Comparison of ENCODE assay signal across 15 cellular contexts in the genomic region with DNA sequence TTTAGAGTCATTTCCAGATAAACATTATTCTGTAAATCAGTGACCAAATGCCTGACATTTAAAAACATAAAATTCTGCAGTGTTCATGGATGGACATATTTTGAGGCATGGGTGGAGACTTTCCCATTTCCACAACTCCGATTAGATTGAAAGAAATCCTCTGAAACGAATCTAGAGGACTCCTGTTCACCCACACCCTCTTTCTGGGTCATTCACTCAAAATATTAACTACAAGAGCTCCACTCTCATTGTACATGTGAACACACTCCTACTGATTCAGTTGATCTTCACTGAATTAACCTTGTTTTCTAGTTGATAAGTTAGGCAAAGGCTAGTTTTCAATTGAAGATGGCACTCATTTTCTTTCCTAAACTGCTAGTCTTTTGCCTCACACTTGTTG. TPM values are rescaled to one million over a fixed set of nuclear protein-coding genes. Genes with fewer than 3 reads are reported as not detected.
DNase-seq lines count a peak whose midpoint lies in the region; ATAC-seq and TF ChIP-seq lines count a peak whose summit lies in the region.
"Had no signal": no experiment of that assay in that cellular context is flagged by ENCODE, and none has a peak within 500 bp of the region (broad histone marks: within the 10 kb centered on the region; RNA-seq: fewer than 3 reads in every experiment).

No MANE protein-coding gene starts in this region.

- in situ Hi-C loops in mammary epithelial cell (cut with MboI; ENCODE audit: low sequenced_read_pairs in 2 of 2) = no loop called here

- POLR2A ChIA-PET in RWPE1 (lab: Yijun Ruan, JAX; ENCODE audit: low non-redundant PET) = no interaction called here

- H3K4me1 ChIP-seq in mammary epithelial cell (ENCODE audit: insufficient read depth, low read length) (peaks cover 25% of the 10 kb centered on the region), breast epithelium (no peaks in the 10 kb centered on the region), foreskin keratinocyte (peaks cover 21% of the 10 kb centered on the region)

- whole genome bisulfite sequencing in mammary epithelial cell (ENCODE audit: low coverage, missing lambda C conversion rate) = 93% methylated on average over 2 of the region's 2 CpGs

- dilution Hi-C loops in mammary epithelial cell (cut with HindIII; ENCODE audit: low sequenced_read_pairs) = no loop called here

- no peak overlapping the region for H3K4me3 ChIP-seq in mammary epithelial cell (replicated peaks in 1 of 3; ENCODE audit: insufficient read depth in 1 of 3, low read depth in 2 of 3, low read length in 3 of 3)
- H3K4me3 ChIP-seq in breast epithelium = no peak overlapping the region
- H3K4me3 ChIP-seq: thoracic aorta had no signal

- no peak for TF ChIP-seq POLR2A in breast epithelium (IDR thresholded peaks at IDR 0.05)

- peak overlapping the region; percentile 69 for H3K4me2 ChIP-seq in mammary epithelial cell (ENCODE audit: insufficient read depth, low read depth, low read length)

- TF ChIP-seq CTCF in mammary epithelial cell (conservative IDR thresholded peaks at IDR 0.05 in 1 of 2, IDR thresholded peaks at IDR 0.05 in 1 of 2; ENCODE audit: extremely low read depth in 1 of 2, insufficient read depth in 1 of 2, low read depth in 1 of 2, low read length in 2 of 2) = no peak
- no peak for TF ChIP-seq CTCF in breast epithelium (IDR thresholded peaks at IDR 0.05)
- no peak for TF ChIP-seq CTCF in RWPE1 (conservative IDR thresholded peaks at IDR 0.05; ENCODE audit: low read depth)
- TF ChIP-seq CTCF in foreskin keratinocyte (conservative IDR thresholded peaks at IDR 0.05) = no peak

- no peaks in the 10 kb centered on the region for H4K20me1 ChIP-seq in mammary epithelial cell (ENCODE audit: insufficient read depth, low read length)

- H3K36me3 ChIP-seq in mammary epithelial cell (ENCODE audit: insufficient read depth, low read length) = no peaks in the 10 kb centered on the region
- no peaks in the 10 kb centered on the region for H3K36me3 ChIP-seq in breast epithelium
- H3K36me3 ChIP-seq: thoracic aorta had no signal

- H3K27ac ChIP-seq in mammary epithelial cell (ENCODE audit: insufficient read depth, low read depth, low read length) (peak overlapping the region; percentile 13), breast epithelium (no peak overlapping the region), RWPE1 (peak overlapping the region; percentile 43; the same call in 1 of the 2 replicates), foreskin keratinocyte (peak overlapping the region; percentile 61)
- H3K27ac ChIP-seq: thoracic aorta had no signal

- no peak for ATAC-seq in foreskin keratinocyte
- ATAC-seq in HG03378 (IDR thresholded peaks at IDR 0.05; ENCODE audit: unreplicated experiment) = no peak
- ATAC-seq in HG02852 (IDR thresholded peaks at IDR 0.05; ENCODE audit: unreplicated experiment) = no peak
- ATAC-seq: activated naive CD4-positive, alpha-beta T cell treated with anti-CD3 and anti-CD28 coated beads, Interleukin-2, amount 50 U/mL, for 72 hours; left ventricle myocardium superior had no signal

- H3K9ac ChIP-seq in mammary epithelial cell (ENCODE audit: insufficient read depth, low read length) = no peak overlapping the region

- no TSS peak for BruUV-seq in mammary epithelial cell (replicated peaks; lab: Mats Ljungman, UMichigan)

- H2AFZ ChIP-seq in mammary epithelial cell (ENCODE audit: low read depth, low read length) = peak overlapping the region; percentile 41

- CTCF ChIA-PET in mammary epithelial cell (lab: Charles Lee; ENCODE audit: low non-redundant PET) = no interaction called here
- CTCF ChIA-PET in RWPE1 (lab: Yijun Ruan, JAX) = interaction anchor here (0.6 kb wide), 1 partner anchor 50 kb away, joined by 3 read pairs; no protein-coding TSS in a partner anchor

- intact Hi-C loops in mammary epithelial cell (cut with micrococcal nuclease) (loop anchor here (1.0 kb wide), 1 partner anchor 12 kb away; no protein-coding TSS in a partner anchor), breast epithelium (cut with DNase I; ENCODE audit: low total_unique reads) (no loop called here)

- H3K27me3 ChIP-seq in mammary epithelial cell (ENCODE audit: insufficient read depth, low read length) = no peaks in the 10 kb centered on the region
- H3K27me3 ChIP-seq in breast epithelium = no peaks in the 10 kb centered on the region
- H3K27me3 ChIP-seq in foreskin keratinocyte = no peaks in the 10 kb centered on the region

- no peaks in the 10 kb centered on the region for H3K79me2 ChIP-seq in mammary epithelial cell (ENCODE audit: insufficient read depth, low read length)

- DNase-seq in mammary epithelial cell (no peak), breast epithelium (ENCODE audit: low spot score in 2 of 2) (no peak), RWPE1 (ENCODE audit: low spot score) (no peak), foreskin keratinocyte (no peak), NCI-H748 treated with DMSO at 0.1 percent for 48 hours (lab: John Stamatoyannopoulos, UW) (no peak), DMS114 treated with DMSO at 0.1 percent for 48 hours (lab: John Stamatoyannopoulos, UW; ENCODE audit: unreplicated experiment) (no peak)
- DNase-seq: effector CD4-positive, alpha-beta T cell; KG1; left ventricle myocardium superior had no signal

- H3K9me3 ChIP-seq in mammary epithelial cell (replicated peaks; ENCODE audit: insufficient read depth, low read length) (no peaks in the 10 kb centered on the region), breast epithelium (no peaks in the 10 kb centered on the region)
- H3K9me3 ChIP-seq: thoracic aorta had no signal

RNA-seq across cellular contexts. Expression of a gene that starts 44.1 kb away (rescaled TPM):
- 10 to 100 TPM in 1 of 2 donors, 1 to 10 TPM in 1; 1.5 to 18.2 TPM for total RNA-seq in mammary epithelial cell
- 9.9 TPM for polyA plus RNA-seq in mammary epithelial cell
- polyA minus RNA-seq in mammary epithelial cell = 9.1 TPM
- 10 to 100 TPM in 2 of 3 donors, not detected in 1; 27.9 to 69.2 TPM for total RNA-seq in breast epithelium
- 15.6 and 16.2 TPM in 2 replicates for total RNA-seq in foreskin keratinocyte
- polyA plus RNA-seq in foreskin keratinocyte = 14.3 and 14.4 TPM in 2 replicates
- total RNA-seq: H4, myocyte had no signal

RNA-seq across cellular contexts. Expression of a gene that starts 51.5 kb away (rescaled TPM):
- total RNA-seq in mammary epithelial cell (10 to 100 TPM; 10.2 to 36.8 TPM), breast epithelium (10 to 100 TPM; 50.7 to 68.2 (median 61.6) TPM), foreskin keratinocyte (57.1 and 61.6 TPM in 2 replicates)
- polyA plus RNA-seq in mammary epithelial cell (47.4 TPM), foreskin keratinocyte (78.4 and 83.5 TPM in 2 replicates)
- 29.8 TPM for polyA minus RNA-seq in mammary epithelial cell

Comparison
In these comparisons a context has a peak if more than half of its experiments do, and no peak if none do; other contexts are left out.
1. H3K27ac ChIP-seq: peak in mammary epithelial cell (single experiment), RWPE1 (single experiment) and foreskin keratinocyte (single experiment); none in breast epithelium (0 of 2).